8 cellular contexts compared by ENCODE assay signal in genomic region chr9:77291714-77292113, GRCh38.
A peak's percentile ranks its signal among the peaks of the same experiment; 100 is the strongest.
DNase-seq lines count a peak whose midpoint lies in the region; ATAC-seq and TF ChIP-seq lines count a peak whose summit lies in the region.

No MANE protein-coding gene starts in this region.

- H3K9me2 ChIP-seq in MM.1S (replicated peaks; ENCODE audit: insufficient read depth, low read length), result no peaks in the 10 kb centered on the region

- DNase-seq in GM03348 (ENCODE audit: low spot score), result peak; percentile 42
- no peak for DNase-seq in MM.1S
- DNase-seq in brain microvascular endothelial cell, result peak; percentile 49
- DNase-seq in mesendoderm, result peak; percentile 86
- no peak for DNase-seq in psoas muscle
- DNase-seq in left lung, result no peak
- DNase-seq in nucleus accumbens (lab: John Stamatoyannopoulos, UW), result no peak
- no peak for DNase-seq in adrenal gland

- no peaks in the 10 kb centered on the region for H3K79me1 ChIP-seq in mesendoderm (ENCODE audit: low read length)

- intact Hi-C loops in psoas muscle (cut with DNase I) (no loop called here), left lung (cut with DNase I) (no loop called here), adrenal gland (cut with DNase I) (no loop called here)

- no peak for TF ChIP-seq POLR2A in adrenal gland (IDR thresholded peaks at IDR 0.05)

- no peak overlapping the region for H3K18ac ChIP-seq in mesendoderm (ENCODE audit: low read length)

- H3K4me3 ChIP-seq in MM.1S (ENCODE audit: low read length) (no peak overlapping the region), brain microvascular endothelial cell (ENCODE audit: low read depth, low read length) (no peak overlapping the region), mesendoderm (ENCODE audit: low read length) (no peak overlapping the region), psoas muscle (no peak overlapping the region), left lung (no peak overlapping the region), adrenal gland (no peak overlapping the region)

- H2BK15ac ChIP-seq in mesendoderm (replicated peaks; ENCODE audit: low read depth), result no peak overlapping the region

- H3K9me3 ChIP-seq in MM.1S (replicated peaks; ENCODE audit: insufficient read depth, low read length) (no peaks in the 10 kb centered on the region), psoas muscle (no peaks in the 10 kb centered on the region), left lung (peaks cover 0 to 17% of the 10 kb centered on the region in 2 donors), adrenal gland (replicated peaks in 1 of 3) (peaks cover 0 to 5% (median 0%) of the 10 kb centered on the region in 3 donors)

- H3K27me3 ChIP-seq in MM.1S (replicated peaks; ENCODE audit: insufficient read depth, low read length) (no peaks in the 10 kb centered on the region), brain microvascular endothelial cell (replicated peaks) (no peaks in the 10 kb centered on the region), mesendoderm (ENCODE audit: insufficient read depth, low read length, poor library complexity) (no peaks in the 10 kb centered on the region), psoas muscle (ENCODE audit: insufficient read depth in 3 of 3, low read length in 2 of 3) (no peaks in the 10 kb centered on the region), left lung (no peaks in the 10 kb centered on the region), adrenal gland (no peaks in the 10 kb centered on the region)

- WGBS in mesendoderm (ENCODE audit: extremely low coverage, insufficient coverage, low lambda C conversion rate), result no CpG with 5 or more reads among the region's 1 CpG
- 50 to 80% (median 51%) methylated on average over 1 of the region's 1 CpG for WGBS in psoas muscle, 3 donors
- WGBS in adrenal gland, 4 donors, result 50 to 77% (median 75%) methylated on average over 1 of the region's 1 CpG

- H4K8ac ChIP-seq in mesendoderm (ENCODE audit: low read depth, low read length), result no peak overlapping the region

- ATAC-seq in psoas muscle (no peak), left lung (no peak)

- no peak overlapping the region for H2AFZ ChIP-seq in MM.1S (ENCODE audit: low read length)

- in situ Hi-C loops in brain microvascular endothelial cell (cut with HindIII; ENCODE audit: low pct_ligation_motif_present, low sequenced_read_pairs), result no loop called here

- H2AK5ac ChIP-seq in mesendoderm (ENCODE audit: low read length), result no peak overlapping the region

- no peaks in the 10 kb centered on the region for H4K20me1 ChIP-seq in MM.1S (ENCODE audit: insufficient read depth, low read length)

- H3K4ac ChIP-seq in mesendoderm (ENCODE audit: low read depth, low read length), result no peak overlapping the region

- H3K36me3 ChIP-seq in MM.1S (replicated peaks; ENCODE audit: insufficient read depth, low read length) (no peaks in the 10 kb centered on the region), brain microvascular endothelial cell (replicated peaks) (no peaks in the 10 kb centered on the region), mesendoderm (ENCODE audit: control insufficient read depth, insufficient read depth, low read length) (no peaks in the 10 kb centered on the region), psoas muscle (ENCODE audit: insufficient read depth in 1 of 2, low read depth in 1 of 2) (peaks cover 0 to 8% of the 10 kb centered on the region in 2 donors), left lung (peaks cover 0 to 10% of the 10 kb centered on the region in 2 donors), adrenal gland (replicated peaks in 1 of 2) (no peaks in the 10 kb centered on the region)

- H3K56ac ChIP-seq in mesendoderm (ENCODE audit: low read length), result peak overlapping the region; percentile 42

- no peak overlapping the region for H2BK120ac ChIP-seq in mesendoderm (ENCODE audit: low read depth, low read length)

- H3K9ac ChIP-seq in MM.1S (ENCODE audit: low read length) (no peak overlapping the region), mesendoderm (ENCODE audit: low read length) (no peak overlapping the region)

- no peak overlapping the region for H3K23ac ChIP-seq in mesendoderm (ENCODE audit: low read length)

- no peaks in the 10 kb centered on the region for H3F3A ChIP-seq in MM.1S (ENCODE audit: insufficient read depth, low read length)

- H3K4me2 ChIP-seq in MM.1S (ENCODE audit: low read depth, low read length), result no peak overlapping the region
- H3K4me2 ChIP-seq in mesendoderm (ENCODE audit: low read length), result no peak overlapping the region

- no peak overlapping the region for H4K5ac ChIP-seq in mesendoderm (ENCODE audit: low read length)

- H3K27ac ChIP-seq in MM.1S (ENCODE audit: low read length) (no peak overlapping the region), brain microvascular endothelial cell (no peak overlapping the region), mesendoderm (ENCODE audit: low read depth, low read length) (no peak overlapping the region), psoas muscle (no peak overlapping the region), left lung (no peak overlapping the region), adrenal gland (no peak overlapping the region)

- TF ChIP-seq CTCF in MM.1S (IDR thresholded peaks at IDR 0.05; ENCODE audit: low read length) (peak; percentile 40), brain microvascular endothelial cell (IDR thresholded peaks at IDR 0.05; ENCODE audit: low read depth, low read length, missing control alignments) (peak; percentile 75), psoas muscle (IDR thresholded peaks at IDR 0.05) (no peak), left lung (IDR thresholded peaks at IDR 0.05) (peak in 1 of 2 donors; percentile 20), adrenal gland (IDR thresholded peaks at IDR 0.05) (peak in 3 of 6 experiments; percentile 12 to 15 (median 14))

- H3K79me2 ChIP-seq in MM.1S (ENCODE audit: low read length) (no peaks in the 10 kb centered on the region), mesendoderm (ENCODE audit: control insufficient read depth, insufficient read depth, low read length) (no peaks in the 10 kb centered on the region)

- no peak overlapping the region for H2BK5ac ChIP-seq in mesendoderm (ENCODE audit: low read length)

- H3K4me1 ChIP-seq in MM.1S (ENCODE audit: low read length), result no peaks in the 10 kb centered on the region
- H3K4me1 ChIP-seq in mesendoderm (ENCODE audit: control insufficient read depth, low read depth, low read length), result peaks cover 3% of the 10 kb centered on the region
- H3K4me1 ChIP-seq in psoas muscle, result no peaks in the 10 kb centered on the region
- H3K4me1 ChIP-seq in left lung, result no peaks in the 10 kb centered on the region
- peaks cover 0 to 7% of the 10 kb centered on the region in 2 donors for H3K4me1 ChIP-seq in adrenal gland (replicated peaks in 1 of 2)

Comparison
In these comparisons a context has a peak if more than half of its experiments do, and no peak if none do; other contexts are left out.
1. DNase-seq: peak in GM03348 (single experiment), brain microvascular endothelial cell (single experiment) and mesendoderm (single experiment); none in MM.1S (single experiment), psoas muscle (0 of 2), left lung (0 of 2), nucleus accumbens (0 of 56) and adrenal gland (0 of 7).